In the genomic region with DNA sequence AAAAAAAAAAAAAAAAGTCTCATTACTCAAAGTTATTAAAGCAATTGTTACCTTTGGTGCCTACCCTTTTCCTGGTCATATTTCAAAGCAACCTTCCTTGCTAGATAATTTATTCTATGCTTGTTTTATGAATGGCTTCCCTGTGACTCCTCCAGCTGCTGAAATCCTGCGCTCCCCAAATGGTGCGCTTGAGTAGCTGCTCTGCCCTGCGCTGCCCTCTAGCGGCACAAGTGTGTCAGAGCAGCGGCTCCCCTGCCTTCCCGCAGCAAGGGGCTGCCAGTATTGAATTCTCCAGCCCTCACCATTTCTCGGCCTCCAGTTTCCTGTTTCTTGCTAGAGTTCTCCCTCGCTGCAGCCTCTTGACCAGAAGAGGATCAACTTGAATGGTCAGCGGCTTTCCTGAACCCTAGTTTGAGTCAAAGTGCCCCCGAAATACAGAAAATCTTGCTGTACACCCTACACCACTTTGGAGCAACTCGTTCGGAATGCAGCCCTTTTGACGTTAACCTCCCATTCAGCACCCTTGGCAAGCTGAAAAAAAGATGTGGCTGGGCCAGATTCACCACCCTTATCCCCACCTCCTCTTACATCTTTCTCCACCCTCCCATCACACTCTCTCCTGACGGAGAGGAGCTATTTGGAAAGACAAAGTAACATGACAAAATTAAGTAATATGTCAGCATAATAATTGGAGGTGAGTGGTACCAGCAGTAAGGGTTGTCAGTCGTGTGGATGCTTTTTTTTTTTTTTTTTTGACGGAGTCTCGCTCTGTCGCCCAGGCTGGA, we compare ENCODE assay signal across 8 cellular contexts.
DNase-seq lines count a peak whose midpoint lies in the region; ATAC-seq and TF ChIP-seq lines count a peak whose summit lies in the region.

No MANE protein-coding gene starts in this region.

- peak; percentile 64 for DNase-seq in AG10803 (ENCODE audit: low read depth)
- peak; percentile 53 for DNase-seq in NCI-H345 treated with DMSO at 0.1 percent for 48 hours (lab: John Stamatoyannopoulos, UW; ENCODE audit: unreplicated experiment)
- peak; percentile 58 for DNase-seq in activated CD4-positive, alpha-beta T cell treated with anti-CD3 and anti-CD28 coated beads for 1 hour
- DNase-seq in central memory CD4-positive, alpha-beta T cell: peak; percentile 54
- DNase-seq in left lobe of liver (ENCODE audit: low spot score): peak; percentile 77
- peak; percentile 63 to 74 for DNase-seq in stimulated activated CD4-positive, alpha-beta T cell treated with anti-CD3 and anti-CD28 coated beads, Interleukin-4, amount 100 ng/mL, for 48 hours (ENCODE audit: low read depth in 2 of 2)

- TF ChIP-seq CTCF in AG10803 (conservative IDR thresholded peaks at IDR 0.05; ENCODE audit: low read length): peak; percentile 92

- no peak overlapping the region for H3K4me3 ChIP-seq in AG10803 (ENCODE audit: low read length)

- ATAC-seq in GM18909 (IDR thresholded peaks at IDR 0.05; ENCODE audit: poor library complexity, unreplicated experiment) (peak; percentile 87), HG03139 (IDR thresholded peaks at IDR 0.05; ENCODE audit: unreplicated experiment) (peak; percentile 82), left lobe of liver (peak; percentile 98)
